Comparison of ENCODE assay signal across 15 cellular contexts in the genomic region with DNA sequence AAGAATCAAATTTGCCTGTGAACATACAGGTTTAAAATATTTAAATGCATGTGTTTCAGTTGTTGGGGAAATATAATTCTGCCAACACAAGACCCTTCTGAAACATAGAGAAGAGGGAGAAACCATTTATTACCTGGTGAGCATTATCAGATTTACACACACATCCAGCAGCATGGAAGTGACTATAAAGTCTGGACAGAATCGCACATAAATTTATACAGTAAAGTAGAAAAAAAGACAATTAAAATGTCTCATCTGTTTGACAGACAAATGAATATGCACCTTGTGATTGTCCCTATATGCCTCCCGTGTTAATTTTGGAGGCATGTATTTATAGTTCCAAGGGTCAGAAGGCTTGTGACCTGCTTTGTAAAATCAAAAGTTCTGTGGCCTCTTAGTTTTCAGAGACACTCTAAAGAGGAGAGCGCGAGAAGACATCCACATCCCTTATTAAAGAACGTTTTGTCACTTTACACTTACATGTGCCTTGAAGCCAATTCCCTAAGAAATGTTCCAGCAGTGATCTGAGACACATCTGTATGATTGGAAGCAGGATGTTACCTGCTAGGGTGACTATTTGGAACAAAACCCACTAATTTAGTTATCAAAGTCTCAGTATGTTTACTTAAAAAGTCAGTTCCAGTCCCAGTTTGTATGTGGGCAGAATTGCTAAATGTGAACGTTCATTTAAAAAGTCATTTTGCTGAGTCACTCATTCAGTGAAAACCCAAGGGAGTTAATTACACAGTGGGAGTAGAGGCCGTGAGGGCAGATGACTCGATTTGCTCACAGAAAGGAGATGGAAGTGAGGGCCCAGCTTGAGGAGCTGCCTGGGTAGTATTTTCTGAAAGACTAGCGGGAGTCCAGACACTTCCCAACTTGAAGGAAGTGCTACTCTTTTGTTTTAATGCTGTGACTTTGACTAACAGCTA.
A peak's percentile ranks its signal among the peaks of the same experiment; 100 is the strongest.
DNase-seq lines count a peak whose midpoint lies in the region; ATAC-seq, FAIRE-seq and TF ChIP-seq lines count a peak whose summit lies in the region.
"Had no signal": no experiment of that assay in that cellular context is flagged by ENCODE, and none has a peak within 500 bp of the region (broad histone marks: within the 10 kb centered on the region; RNA-seq: fewer than 3 reads in every experiment).

No MANE protein-coding gene starts in this region.

- no peak overlapping the region for H2AFZ ChIP-seq in K562 (ENCODE audit: low read depth, low read length)
- H2AFZ ChIP-seq in smooth muscle cell (ENCODE audit: low read depth) = peak overlapping the region; percentile 35

- H3K27ac ChIP-seq in HUES6 (ENCODE audit: low read depth, low read length) (0 out of 2 replicates have a peak overlapping the region, but pooled peaks have one; percentile 48), K562 (ENCODE audit: extremely low read depth, low read depth, low read length) (no peak overlapping the region), smooth muscle cell (ENCODE audit: low read depth) (peak overlapping the region; percentile 24)
- H3K27ac ChIP-seq: foreskin keratinocyte had no signal

- DNase-seq in NCI-H2171 treated with DMSO at 0.1 percent for 48 hours (lab: John Stamatoyannopoulos, UW) = peak; percentile 36
- no peak for DNase-seq in NCI-H2171 (lab: John Stamatoyannopoulos, UW)
- DNase-seq in K562 (ENCODE audit: extremely low read depth in 1 of 4, low spot score in 3 of 4) = no peak
- DNase-seq in smooth muscle cell (lab: John Stamatoyannopoulos, UW; ENCODE audit: unreplicated experiment) = no peak
- no peak for DNase-seq in central memory CD4-positive, alpha-beta T cell
- DNase-seq in mucosa of gallbladder (ENCODE audit: low spot score) = no peak
- DNase-seq in Caco-2 = no peak
- DNase-seq: activated T-cell treated with anti-CD3 and anti-CD28 coated beads, Interleukin-2, amount 50 U/mL, for 4 hours; aorta; DMS79; foreskin keratinocyte; stimulated activated CD4-positive, alpha-beta T cell treated with anti-CD3 and anti-CD28 coated beads, Interleukin-1b, Interleukin-23, amount 100 ng/mL, for 48 hours had no signal

- H3K27me3 ChIP-seq in HUES6 (ENCODE audit: control insufficient read depth, insufficient read depth, low read length) = no peaks in the 10 kb centered on the region
- no peaks in the 10 kb centered on the region for H3K27me3 ChIP-seq in K562 (ENCODE audit: control insufficient read depth in 2 of 2, insufficient read depth in 2 of 2, low read length in 2 of 2)
- no peaks in the 10 kb centered on the region for H3K27me3 ChIP-seq in smooth muscle cell (ENCODE audit: low read depth)
- H3K27me3 ChIP-seq in Caco-2 (replicated peaks; ENCODE audit: control insufficient read depth, insufficient read depth, low read length) = no peaks in the 10 kb centered on the region
- H3K27me3 ChIP-seq: foreskin keratinocyte had no signal

- no peaks in the 10 kb centered on the region for H3K36me3 ChIP-seq in HUES6 (ENCODE audit: control insufficient read depth, insufficient read depth, low read length)
- no peaks in the 10 kb centered on the region for H3K36me3 ChIP-seq in K562 (ENCODE audit: control insufficient read depth, insufficient read depth, low read length)
- H3K36me3 ChIP-seq in smooth muscle cell (ENCODE audit: low read depth) = no peaks in the 10 kb centered on the region
- no peaks in the 10 kb centered on the region for H3K36me3 ChIP-seq in Caco-2 (ENCODE audit: control insufficient read depth, insufficient read depth, low read length)

- no peak for TF ChIP-seq RAD21 in K562 (CRISPR knock-in tag; conservative IDR thresholded peaks at IDR 0.05 in 1 of 2, IDR thresholded peaks at IDR 0.05 in 1 of 2)

- BruUV-seq in K562 (replicated peaks; lab: Mats Ljungman, UMichigan) (no TSS peak), Caco-2 (replicated peaks; lab: Mats Ljungman, UMichigan) (no TSS peak)

- in situ Hi-C loops in K562 (cut with MboI) = no loop called here

- ATAC-seq in K562 = no peak
- ATAC-seq: activated T-cell treated with anti-CD3 and anti-CD28 coated beads, Interleukin-2, amount 50 U/mL, for 4 hours; foreskin keratinocyte; Panc1 had no signal

- no peaks in the 10 kb centered on the region for H3K36me3 Mint-ChIP-seq in Caco-2 (ENCODE audit: insufficient read depth, unreplicated experiment)

- H3K79me2 ChIP-seq in K562 (ENCODE audit: control insufficient read depth, insufficient read depth, low read length) = no peaks in the 10 kb centered on the region
- no peaks in the 10 kb centered on the region for H3K79me2 ChIP-seq in smooth muscle cell (ENCODE audit: low read depth)

- H3K9me1 ChIP-seq in K562 (ENCODE audit: control insufficient read depth, insufficient read depth, low read length) = no peaks in the 10 kb centered on the region

- H3K9ac ChIP-seq in HUES6 (ENCODE audit: low read length) = no peak overlapping the region
- no peak overlapping the region for H3K9ac ChIP-seq in K562 (ENCODE audit: insufficient read depth in 1 of 2, low read depth in 2 of 2, low read length in 2 of 2)
- H3K9ac ChIP-seq in smooth muscle cell (ENCODE audit: low read depth) = no peak overlapping the region

- H3K4me2 ChIP-seq in K562 (ENCODE audit: insufficient read depth, low read length) (no peak overlapping the region), smooth muscle cell (peak overlapping the region; percentile 1)

- WGBS in K562 (ENCODE audit: insufficient coverage, low coverage, missing lambda C conversion rate) = 0% methylated on average over 8 of the region's 9 CpGs
- 54% methylated on average over 9 of the region's 9 CpGs for WGBS in smooth muscle cell (ENCODE audit: low lambda C conversion rate)

- POLR2A ChIA-PET in K562 (lab: Yijun Ruan, JAX) = interaction anchor here (0.7 kb wide), 1 partner anchor 456 kb away, joined by 3 read pairs; no protein-coding TSS in a partner anchor
- POLR2A ChIA-PET in Caco-2 (lab: Charles Lee) = no interaction called here

- H4K20me1 ChIP-seq in K562 (replicated peaks; ENCODE audit: control insufficient read depth, insufficient read depth, low read length) (no peaks in the 10 kb centered on the region), smooth muscle cell (ENCODE audit: low read depth) (no peaks in the 10 kb centered on the region)

- no peak for FAIRE-seq in K562 (lab: Jason Lieb, UNC)
- FAIRE-seq: islet of Langerhans had no signal

- H3K27ac Mint-ChIP-seq in Caco-2 (ENCODE audit: unreplicated experiment) = no peak overlapping the region

- H3K4me3 ChIP-seq in HUES6 (ENCODE audit: low read depth, low read length) (no peak overlapping the region), K562 (no peak overlapping the region), smooth muscle cell (no peak overlapping the region), Caco-2 (ENCODE audit: low read depth, low read length) (no peak overlapping the region)

- H3K4me1 Mint-ChIP-seq in Caco-2 (ENCODE audit: low read depth, unreplicated experiment) = no peaks in the 10 kb centered on the region

- TF ChIP-seq CTCF in K562 (IDR thresholded peaks at IDR 0.05 in 2 of 3, conservative IDR thresholded peaks at IDR 0.05 in 1 of 3; ENCODE audit: insufficient read depth in 2 of 3, low read depth in 1 of 3, low read length in 3 of 3) (no peak), smooth muscle cell (IDR thresholded peaks at IDR 0.05; ENCODE audit: borderline replicate concordance, insufficient read depth, poor library complexity, severe bottlenecking) (no peak), Caco-2 (IDR thresholded peaks at IDR 0.05; ENCODE audit: insufficient read depth in 1 of 2, low read depth in 1 of 2, low read length in 1 of 2, severe bottlenecking in 1 of 2, unreplicated experiment in 1 of 2) (no peak)

- no peak overlapping the region for H3K4me3 Mint-ChIP-seq in Caco-2 (ENCODE audit: unreplicated experiment)
- H3K4me3 Mint-ChIP-seq: activated T-cell treated with anti-CD3 and anti-CD28 coated beads, Interleukin-2, amount 50 U/mL, for 4 hours had no signal

- no peak for TF ChIP-seq POLR2A in K562 (conservative IDR thresholded peaks at IDR 0.05)

- H3K9me3 ChIP-seq in HUES6 (ENCODE audit: control insufficient read depth, insufficient read depth, low read depth, low read length) (no peaks in the 10 kb centered on the region), K562 (replicated peaks; ENCODE audit: control insufficient read depth, insufficient read depth, low read depth, low read length) (no peaks in the 10 kb centered on the region), smooth muscle cell (replicated peaks; ENCODE audit: low read depth) (no peaks in the 10 kb centered on the region), Caco-2 (no peaks in the 10 kb centered on the region)

- H3F3A ChIP-seq in smooth muscle cell (ENCODE audit: low read depth) = no peaks in the 10 kb centered on the region

- intact Hi-C loops in K562 (cut with micrococcal nuclease) (no loop called here), Caco-2 (cut with micrococcal nuclease; ENCODE audit: unreplicated experiment) (no loop called here)

- CTCF ChIA-PET in K562 (lab: Yijun Ruan, JAX; ENCODE audit: low intra/inter-chr PET ratio) (no interaction called here), Caco-2 (lab: Charles Lee) (no interaction called here)

- H3K9me3 Mint-ChIP-seq in Caco-2 (ENCODE audit: unreplicated experiment) = no peaks in the 10 kb centered on the region
- H3K9me3 Mint-ChIP-seq: activated T-cell treated with anti-CD3 and anti-CD28 coated beads, Interleukin-2, amount 50 U/mL, for 4 hours had no signal

- peaks cover 8% of the 10 kb centered on the region for H3K27me3 Mint-ChIP-seq in Caco-2 (ENCODE audit: insufficient read depth, unreplicated experiment)

- H3K4me1 ChIP-seq in HUES6 (ENCODE audit: control insufficient read depth, insufficient read depth, low read length) (peaks cover 7% of the 10 kb centered on the region), K562 (replicated peaks in 1 of 2; ENCODE audit: control insufficient read depth in 2 of 2, insufficient read depth in 2 of 2, low read length in 2 of 2) (no peaks in the 10 kb centered on the region), smooth muscle cell (ENCODE audit: low read depth) (no peaks in the 10 kb centered on the region), Caco-2 (no peaks in the 10 kb centered on the region)
- H3K4me1 ChIP-seq: foreskin keratinocyte had no signal

- TF ChIP-seq EP300 in K562 (IDR thresholded peaks at IDR 0.05; ENCODE audit: low read length) = no peak

TF ChIP-seq in K562, 482 proteins besides CTCF, POLR2A, EP300 and RAD21 (continues in another document):
- TF ChIP-seq, protein P1, sequence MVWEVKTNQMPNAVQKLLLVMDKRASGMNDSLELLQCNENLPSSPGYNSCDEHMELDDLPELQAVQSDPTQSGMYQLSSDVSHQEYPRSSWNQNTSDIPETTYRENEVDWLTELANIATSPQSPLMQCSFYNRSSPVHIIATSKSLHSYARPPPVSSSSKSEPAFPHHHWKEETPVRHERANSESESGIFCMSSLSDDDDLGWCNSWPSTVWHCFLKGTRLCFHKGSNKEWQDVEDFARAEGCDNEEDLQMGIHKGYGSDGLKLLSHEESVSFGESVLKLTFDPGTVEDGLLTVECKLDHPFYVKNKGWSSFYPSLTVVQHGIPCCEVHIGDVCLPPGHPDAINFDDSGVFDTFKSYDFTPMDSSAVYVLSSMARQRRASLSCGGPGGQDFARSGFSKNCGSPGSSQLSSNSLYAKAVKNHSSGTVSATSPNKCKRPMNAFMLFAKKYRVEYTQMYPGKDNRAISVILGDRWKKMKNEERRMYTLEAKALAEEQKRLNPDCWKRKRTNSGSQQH (CRISPR knock-in tag; IDR thresholded peaks at IDR 0.05) = no peak
- TF ChIP-seq HDAC2 (IDR thresholded peaks at IDR 0.05) = no peak
- TF ChIP-seq HMG20B (CRISPR knock-in tag; IDR thresholded peaks at IDR 0.05) = no peak
- TF ChIP-seq TCF7 (IDR thresholded peaks at IDR 0.05; ENCODE audit: borderline replicate concordance) = no peak
